1 cellular context compared by ENCODE assay signal in genomic region chr20:38083338-38084048, GRCh38.
TF ChIP-seq lines count a peak whose summit lies in the region.

No MANE protein-coding gene starts in this region.

TF ChIP-seq in GM12878, 131 proteins besides CTCF, POLR2A, EP300 and RAD21:
- TF ChIP-seq NFXL1 (IDR thresholded peaks at IDR 0.05; ENCODE audit: borderline replicate concordance): no peak
- peak; percentile 38; the same call in 1 of the 2 replicates for TF ChIP-seq CREM (IDR thresholded peaks at IDR 0.05; ENCODE audit: low read depth)
- TF ChIP-seq EED (IDR thresholded peaks at IDR 0.05; ENCODE audit: low read depth): no peak
- no peak for TF ChIP-seq CHD2 (IDR thresholded peaks at IDR 0.05; ENCODE audit: borderline replicate concordance, low read depth, low read length)
- peak; percentile 72 for TF ChIP-seq CREB1 (IDR thresholded peaks at IDR 0.05; ENCODE audit: low read depth)
- TF ChIP-seq TCF3 (IDR thresholded peaks at IDR 0.05; ENCODE audit: borderline replicate concordance, insufficient read depth, low read depth, low read length): 0 out of 2 replicates have a peak, but pooled peaks have one; percentile 37
- TF ChIP-seq E2F8 (IDR thresholded peaks at IDR 0.05; ENCODE audit: low read depth, partially characterized antibody): no peak
- no peak for TF ChIP-seq IRF5 (IDR thresholded peaks at IDR 0.05; ENCODE audit: borderline replicate concordance)
- no peak for TF ChIP-seq MXI1 (IDR thresholded peaks at IDR 0.05; ENCODE audit: low read depth, low read length)
- no peak; the same call in 1 of the 2 replicates for TF ChIP-seq RUNX3 (IDR thresholded peaks at IDR 0.05; ENCODE audit: low read length)
